ENCODE assay signal across 1 cellular context in the genomic region with DNA sequence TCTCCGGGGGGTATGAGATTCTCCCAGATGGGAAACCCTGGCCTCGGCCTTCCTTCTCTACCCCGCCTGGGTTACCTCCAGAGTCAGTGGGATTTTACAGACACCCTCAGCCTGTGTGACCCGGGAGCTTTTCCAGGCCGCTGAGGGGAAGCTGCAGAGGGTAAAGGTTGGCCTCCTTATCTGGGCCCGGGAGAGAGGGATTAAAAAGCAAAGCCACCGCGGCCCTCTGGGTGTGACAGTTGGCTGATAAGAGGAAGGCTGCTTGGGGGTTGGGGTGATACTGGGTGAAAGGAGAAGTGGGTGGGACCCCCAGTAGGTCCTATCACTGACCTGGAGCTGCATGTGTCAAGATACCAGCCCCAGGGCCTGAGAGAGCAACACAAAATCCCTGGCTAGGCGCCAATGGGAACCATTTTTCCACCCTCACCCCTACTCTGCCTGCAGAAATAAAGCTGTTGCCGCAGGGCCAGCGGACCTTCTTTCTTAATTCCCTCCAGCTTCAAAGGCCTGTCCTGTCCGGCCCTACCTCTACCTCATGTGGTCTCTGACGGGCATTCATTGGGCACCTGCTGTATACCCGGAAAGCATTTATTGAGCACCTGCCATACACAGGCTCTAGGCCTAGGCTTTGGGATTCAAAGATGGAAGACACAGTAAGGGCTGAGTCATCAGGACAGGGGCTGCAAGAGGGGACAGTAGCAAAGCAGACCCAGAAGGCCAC.
TF ChIP-seq lines count a peak whose summit lies in the region.

No MANE protein-coding gene starts in this region.

TF ChIP-seq in HepG2, 621 proteins besides CTCF, POLR2A, EP300 and RAD21 (continued from another document):
- TF ChIP-seq PHF21A (CRISPR knock-in tag; IDR thresholded peaks at IDR 0.05) (peak; percentile 100), RXRA (CRISPR knock-in tag; IDR thresholded peaks at IDR 0.05) (peak; percentile 100), CAMTA2 (CRISPR knock-in tag; IDR thresholded peaks at IDR 0.05; ENCODE audit: borderline replicate concordance) (no peak), TP53 (CRISPR knock-in tag; conservative IDR thresholded peaks at IDR 0.05) (peak; percentile 40; the same call in 1 of the 2 replicates), ZNF331 (CRISPR knock-in tag; IDR thresholded peaks at IDR 0.05) (peak; percentile 85), ZBTB3 (CRISPR knock-in tag; IDR thresholded peaks at IDR 0.05; ENCODE audit: borderline replicate concordance, low read depth) (no peak), RBM22 (optimal IDR thresholded peaks at IDR 0.05; ENCODE audit: low read length) (no peak), ZSCAN30 (CRISPR knock-in tag; IDR thresholded peaks at IDR 0.05) (no peak), MATR3 (CRISPR knock-in tag; IDR thresholded peaks at IDR 0.05) (no peak), YEATS2 (CRISPR knock-in tag; IDR thresholded peaks at IDR 0.05; ENCODE audit: borderline replicate concordance) (0 out of 2 replicates have a peak, but pooled peaks have one; percentile 39), FOXK1 (CRISPR knock-in tag; IDR thresholded peaks at IDR 0.05; ENCODE audit: borderline replicate concordance, low read depth) (peak; percentile 47; the same call in 1 of the 2 replicates), ZBTB20 (CRISPR knock-in tag; IDR thresholded peaks at IDR 0.05; ENCODE audit: borderline replicate concordance, low read depth) (peak; percentile 88; the same call in 1 of the 2 replicates)
- TF ChIP-seq, protein P1, sequence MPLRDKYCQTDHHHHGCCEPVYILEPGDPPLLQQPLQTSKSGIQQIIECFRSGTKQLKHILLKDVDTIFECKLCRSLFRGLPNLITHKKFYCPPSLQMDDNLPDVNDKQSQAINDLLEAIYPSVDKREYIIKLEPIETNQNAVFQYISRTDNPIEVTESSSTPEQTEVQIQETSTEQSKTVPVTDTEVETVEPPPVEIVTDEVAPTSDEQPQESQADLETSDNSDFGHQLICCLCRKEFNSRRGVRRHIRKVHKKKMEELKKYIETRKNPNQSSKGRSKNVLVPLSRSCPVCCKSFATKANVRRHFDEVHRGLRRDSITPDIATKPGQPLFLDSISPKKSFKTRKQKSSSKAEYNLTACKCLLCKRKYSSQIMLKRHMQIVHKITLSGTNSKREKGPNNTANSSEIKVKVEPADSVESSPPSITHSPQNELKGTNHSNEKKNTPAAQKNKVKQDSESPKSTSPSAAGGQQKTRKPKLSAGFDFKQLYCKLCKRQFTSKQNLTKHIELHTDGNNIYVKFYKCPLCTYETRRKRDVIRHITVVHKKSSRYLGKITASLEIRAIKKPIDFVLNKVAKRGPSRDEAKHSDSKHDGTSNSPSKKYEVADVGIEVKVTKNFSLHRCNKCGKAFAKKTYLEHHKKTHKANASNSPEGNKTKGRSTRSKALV (CRISPR knock-in tag; IDR thresholded peaks at IDR 0.05) = peak; percentile 72; the same call in 1 of the 2 replicates
- TF ChIP-seq, protein P2, sequence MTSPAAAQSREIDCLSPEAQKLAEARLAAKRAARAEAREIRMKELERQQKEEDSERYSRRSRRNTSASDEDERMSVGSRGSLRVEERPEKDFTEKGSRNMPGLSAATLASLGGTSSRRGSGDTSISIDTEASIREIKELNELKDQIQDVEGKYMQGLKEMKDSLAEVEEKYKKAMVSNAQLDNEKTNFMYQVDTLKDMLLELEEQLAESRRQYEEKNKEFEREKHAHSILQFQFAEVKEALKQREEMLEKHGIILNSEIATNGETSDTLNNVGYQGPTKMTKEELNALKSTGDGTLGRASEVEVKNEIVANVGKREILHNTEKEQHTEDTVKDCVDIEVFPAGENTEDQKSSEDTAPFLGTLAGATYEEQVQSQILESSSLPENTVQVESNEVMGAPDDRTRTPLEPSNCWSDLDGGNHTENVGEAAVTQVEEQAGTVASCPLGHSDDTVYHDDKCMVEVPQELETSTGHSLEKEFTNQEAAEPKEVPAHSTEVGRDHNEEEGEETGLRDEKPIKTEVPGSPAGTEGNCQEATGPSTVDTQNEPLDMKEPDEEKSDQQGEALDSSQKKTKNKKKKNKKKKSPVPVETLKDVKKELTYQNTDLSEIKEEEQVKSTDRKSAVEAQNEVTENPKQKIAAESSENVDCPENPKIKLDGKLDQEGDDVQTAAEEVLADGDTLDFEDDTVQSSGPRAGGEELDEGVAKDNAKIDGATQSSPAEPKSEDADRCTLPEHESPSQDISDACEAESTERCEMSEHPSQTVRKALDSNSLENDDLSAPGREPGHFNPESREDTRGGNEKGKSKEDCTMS (CRISPR knock-in tag; conservative IDR thresholded peaks at IDR 0.05) = no peak
- TF ChIP-seq, protein P3, sequence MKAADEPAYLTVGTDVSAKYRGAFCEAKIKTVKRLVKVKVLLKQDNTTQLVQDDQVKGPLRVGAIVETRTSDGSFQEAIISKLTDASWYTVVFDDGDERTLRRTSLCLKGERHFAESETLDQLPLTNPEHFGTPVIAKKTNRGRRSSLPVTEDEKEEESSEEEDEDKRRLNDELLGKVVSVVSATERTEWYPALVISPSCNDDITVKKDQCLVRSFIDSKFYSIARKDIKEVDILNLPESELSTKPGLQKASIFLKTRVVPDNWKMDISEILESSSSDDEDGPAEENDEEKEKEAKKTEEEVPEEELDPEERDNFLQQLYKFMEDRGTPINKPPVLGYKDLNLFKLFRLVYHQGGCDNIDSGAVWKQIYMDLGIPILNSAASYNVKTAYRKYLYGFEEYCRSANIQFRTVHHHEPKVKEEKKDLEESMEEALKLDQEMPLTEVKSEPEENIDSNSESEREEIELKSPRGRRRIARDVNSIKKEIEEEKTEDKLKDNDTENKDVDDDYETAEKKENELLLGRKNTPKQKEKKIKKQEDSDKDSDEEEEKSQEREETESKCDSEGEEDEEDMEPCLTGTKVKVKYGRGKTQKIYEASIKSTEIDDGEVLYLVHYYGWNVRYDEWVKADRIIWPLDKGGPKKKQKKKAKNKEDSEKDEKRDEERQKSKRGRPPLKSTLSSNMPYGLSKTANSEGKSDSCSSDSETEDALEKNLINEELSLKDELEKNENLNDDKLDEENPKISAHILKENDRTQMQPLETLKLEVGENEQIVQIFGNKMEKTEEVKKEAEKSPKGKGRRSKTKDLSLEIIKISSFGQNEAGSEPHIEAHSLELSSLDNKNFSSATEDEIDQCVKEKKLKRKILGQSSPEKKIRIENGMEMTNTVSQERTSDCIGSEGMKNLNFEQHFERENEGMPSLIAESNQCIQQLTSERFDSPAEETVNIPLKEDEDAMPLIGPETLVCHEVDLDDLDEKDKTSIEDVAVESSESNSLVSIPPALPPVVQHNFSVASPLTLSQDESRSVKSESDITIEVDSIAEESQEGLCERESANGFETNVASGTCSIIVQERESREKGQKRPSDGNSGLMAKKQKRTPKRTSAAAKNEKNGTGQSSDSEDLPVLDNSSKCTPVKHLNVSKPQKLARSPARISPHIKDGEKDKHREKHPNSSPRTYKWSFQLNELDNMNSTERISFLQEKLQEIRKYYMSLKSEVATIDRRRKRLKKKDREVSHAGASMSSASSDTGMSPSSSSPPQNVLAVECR (CRISPR knock-in tag; IDR thresholded peaks at IDR 0.05; ENCODE audit: borderline replicate concordance) = peak; percentile 82
- TF ChIP-seq, protein P4, sequence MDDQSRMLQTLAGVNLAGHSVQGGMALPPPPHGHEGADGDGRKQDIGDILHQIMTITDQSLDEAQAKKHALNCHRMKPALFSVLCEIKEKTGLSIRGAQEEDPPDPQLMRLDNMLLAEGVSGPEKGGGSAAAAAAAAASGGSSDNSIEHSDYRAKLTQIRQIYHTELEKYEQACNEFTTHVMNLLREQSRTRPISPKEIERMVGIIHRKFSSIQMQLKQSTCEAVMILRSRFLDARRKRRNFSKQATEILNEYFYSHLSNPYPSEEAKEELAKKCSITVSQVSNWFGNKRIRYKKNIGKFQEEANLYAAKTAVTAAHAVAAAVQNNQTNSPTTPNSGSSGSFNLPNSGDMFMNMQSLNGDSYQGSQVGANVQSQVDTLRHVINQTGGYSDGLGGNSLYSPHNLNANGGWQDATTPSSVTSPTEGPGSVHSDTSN (CRISPR knock-in tag; IDR thresholded peaks at IDR 0.05; ENCODE audit: borderline replicate concordance) = no peak
- TF ChIP-seq, protein P5, sequence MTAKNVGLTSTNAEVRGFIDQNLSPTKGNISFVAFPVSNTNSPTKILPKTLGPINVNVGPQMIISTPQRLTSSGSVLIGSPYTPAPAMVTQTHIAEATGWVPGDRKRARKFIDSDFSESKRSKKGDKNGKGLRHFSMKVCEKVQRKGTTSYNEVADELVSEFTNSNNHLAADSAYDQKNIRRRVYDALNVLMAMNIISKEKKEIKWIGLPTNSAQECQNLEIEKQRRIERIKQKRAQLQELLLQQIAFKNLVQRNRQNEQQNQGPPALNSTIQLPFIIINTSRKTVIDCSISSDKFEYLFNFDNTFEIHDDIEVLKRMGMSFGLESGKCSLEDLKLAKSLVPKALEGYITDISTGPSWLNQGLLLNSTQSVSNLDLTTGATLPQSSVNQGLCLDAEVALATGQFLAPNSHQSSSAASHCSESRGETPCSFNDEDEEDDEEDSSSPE (CRISPR knock-in tag; IDR thresholded peaks at IDR 0.05) = peak; percentile 64
- TF ChIP-seq, protein P6, sequence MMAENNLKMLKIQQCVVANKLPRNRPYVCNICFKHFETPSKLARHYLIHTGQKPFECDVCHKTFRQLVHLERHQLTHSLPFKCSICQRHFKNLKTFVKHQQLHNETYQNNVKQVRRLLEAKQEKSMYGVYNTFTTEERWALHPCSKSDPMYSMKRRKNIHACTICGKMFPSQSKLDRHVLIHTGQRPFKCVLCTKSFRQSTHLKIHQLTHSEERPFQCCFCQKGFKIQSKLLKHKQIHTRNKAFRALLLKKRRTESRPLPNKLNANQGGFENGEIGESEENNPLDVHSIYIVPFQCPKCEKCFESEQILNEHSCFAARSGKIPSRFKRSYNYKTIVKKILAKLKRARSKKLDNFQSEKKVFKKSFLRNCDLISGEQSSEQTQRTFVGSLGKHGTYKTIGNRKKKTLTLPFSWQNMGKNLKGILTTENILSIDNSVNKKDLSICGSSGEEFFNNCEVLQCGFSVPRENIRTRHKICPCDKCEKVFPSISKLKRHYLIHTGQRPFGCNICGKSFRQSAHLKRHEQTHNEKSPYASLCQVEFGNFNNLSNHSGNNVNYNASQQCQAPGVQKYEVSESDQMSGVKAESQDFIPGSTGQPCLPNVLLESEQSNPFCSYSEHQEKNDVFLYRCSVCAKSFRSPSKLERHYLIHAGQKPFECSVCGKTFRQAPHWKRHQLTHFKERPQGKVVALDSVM (CRISPR knock-in tag; IDR thresholded peaks at IDR 0.05) = peak; percentile 86; the same call in 1 of the 2 replicates
